In the genomic region with DNA sequence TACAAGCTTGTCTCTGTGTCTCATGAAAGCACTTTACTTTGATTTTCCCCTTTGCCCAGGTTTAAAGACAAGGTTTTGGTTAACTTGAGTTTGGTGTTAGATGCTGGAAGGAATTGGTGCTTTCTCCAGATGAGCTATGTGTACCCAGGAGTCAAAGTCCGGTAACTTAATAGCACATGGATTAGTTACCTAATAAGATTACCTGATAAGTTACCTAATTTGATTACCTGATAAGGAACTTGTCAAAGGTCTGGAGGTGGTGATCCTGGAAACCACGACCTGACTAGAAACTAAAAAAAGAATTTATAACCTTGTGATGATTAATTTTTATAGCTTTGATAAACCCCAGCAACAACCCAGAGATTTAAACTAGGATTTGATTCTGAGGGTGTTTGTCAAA, we compare ENCODE assay signal across 15 cellular contexts.
DNase-seq lines count a peak whose midpoint lies in the region; ATAC-seq and TF ChIP-seq lines count a peak whose summit lies in the region.
"Had no signal": no experiment of that assay in that cellular context is flagged by ENCODE, and none has a peak within 500 bp of the region (broad histone marks: within the 10 kb centered on the region; RNA-seq: fewer than 3 reads in every experiment).

No MANE protein-coding gene starts in this region.

- H3K27me3 ChIP-seq in endodermal cell (ENCODE audit: control insufficient read depth, insufficient read depth, low read length, poor library complexity, severe bottlenecking) = no peaks in the 10 kb centered on the region
- H3K27me3 ChIP-seq in mesendoderm (ENCODE audit: insufficient read depth, low read length, poor library complexity) = no peaks in the 10 kb centered on the region

- H3K4me1 ChIP-seq in endodermal cell (ENCODE audit: control insufficient read depth, insufficient read depth, low read length) (peaks cover 25% of the 10 kb centered on the region), mesendoderm (ENCODE audit: control insufficient read depth, low read depth, low read length) (no peaks in the 10 kb centered on the region)

- H2BK15ac ChIP-seq in mesendoderm (replicated peaks; ENCODE audit: low read depth) = no peak overlapping the region

- H3K79me1 ChIP-seq in mesendoderm (ENCODE audit: low read length) = no peaks in the 10 kb centered on the region

- H3K27ac Mint-ChIP-seq in endodermal cell = no peak overlapping the region
- H3K27ac Mint-ChIP-seq: CD4-positive, alpha-beta memory T cell had no signal

- H3K27ac ChIP-seq in endodermal cell (ENCODE audit: low read depth, low read length) = no peak overlapping the region
- H3K27ac ChIP-seq in mesendoderm (ENCODE audit: low read depth, low read length) = no peak overlapping the region
- H3K27ac ChIP-seq: GM23248 had no signal

- no peak for ATAC-seq in HG02870 (IDR thresholded peaks at IDR 0.05; ENCODE audit: unreplicated experiment)

- peaks cover 21% of the 10 kb centered on the region for H3K27me3 Mint-ChIP-seq in endodermal cell (ENCODE audit: insufficient read depth)
- H3K27me3 Mint-ChIP-seq: CD4-positive, alpha-beta memory T cell had no signal

- no peaks in the 10 kb centered on the region for H3K9me3 ChIP-seq in endodermal cell (ENCODE audit: control insufficient read depth, low read length)

- H3K4me2 ChIP-seq in mesendoderm (ENCODE audit: low read length) = no peak overlapping the region

- H2BK120ac ChIP-seq in mesendoderm (ENCODE audit: low read depth, low read length) = no peak overlapping the region

- H3K4me3 ChIP-seq in endodermal cell (ENCODE audit: low read length) = peak overlapping the region; percentile 21
- no peak overlapping the region for H3K4me3 ChIP-seq in mesendoderm (ENCODE audit: low read length)
- H3K4me3 ChIP-seq: GM23248 had no signal

- no peaks in the 10 kb centered on the region for H3K9me3 Mint-ChIP-seq in endodermal cell

- H3K36me3 ChIP-seq in endodermal cell (ENCODE audit: control insufficient read depth, insufficient read depth, low read length) (no peaks in the 10 kb centered on the region), mesendoderm (ENCODE audit: control insufficient read depth, insufficient read depth, low read length) (no peaks in the 10 kb centered on the region)

- H3K79me2 ChIP-seq in mesendoderm (ENCODE audit: control insufficient read depth, insufficient read depth, low read length) = no peaks in the 10 kb centered on the region

- no peak overlapping the region for H3K23ac ChIP-seq in mesendoderm (ENCODE audit: low read length)

- H3K36me3 Mint-ChIP-seq in endodermal cell (ENCODE audit: low read depth) = no peaks in the 10 kb centered on the region
- H3K36me3 Mint-ChIP-seq: CD4-positive, alpha-beta memory T cell had no signal

- H2AK5ac ChIP-seq in mesendoderm (ENCODE audit: low read length) = no peak overlapping the region

- H3K4ac ChIP-seq in mesendoderm (ENCODE audit: low read depth, low read length) = no peak overlapping the region

- peaks cover 42% of the 10 kb centered on the region for H3K4me1 Mint-ChIP-seq in endodermal cell
- H3K4me1 Mint-ChIP-seq: CD4-positive, alpha-beta memory T cell had no signal

- H3K56ac ChIP-seq in mesendoderm (ENCODE audit: low read length) = no peak overlapping the region

- no peak overlapping the region for H4K8ac ChIP-seq in mesendoderm (ENCODE audit: low read depth, low read length)

- 60 to 65% methylated on average over 1 to 2 of the region's 2 CpGs for WGBS in endodermal cell (ENCODE audit: insufficient coverage in 1 of 2, insufficient read length in 1 of 2), 2 experiments
- no CpG with 5 or more reads among the region's 2 CpGs for WGBS in mesendoderm (ENCODE audit: extremely low coverage, insufficient coverage, low lambda C conversion rate)

- H3K9ac ChIP-seq in endodermal cell (ENCODE audit: extremely low read depth, low read length, poor library complexity, severe bottlenecking) (no peak overlapping the region), mesendoderm (ENCODE audit: low read length) (no peak overlapping the region)
- H3K9ac ChIP-seq: GM23248 had no signal

- H3K4me3 Mint-ChIP-seq in endodermal cell = no peak overlapping the region
- H3K4me3 Mint-ChIP-seq: CD4-positive, alpha-beta memory T cell had no signal

- H2BK5ac ChIP-seq in mesendoderm (ENCODE audit: low read length) = no peak overlapping the region

- no peak overlapping the region for H3K18ac ChIP-seq in mesendoderm (ENCODE audit: low read length)

- no peak overlapping the region for H4K5ac ChIP-seq in mesendoderm (ENCODE audit: low read length)

- TF ChIP-seq CTCF in endodermal cell (conservative IDR thresholded peaks at IDR 0.05) = no peak

- DNase-seq in NCI-H82 (lab: John Stamatoyannopoulos, UW) = peak; percentile 67
- DNase-seq in endodermal cell = no peak
- peak; percentile 65 for DNase-seq in mesendoderm
- DNase-seq in NCI-H1436 (lab: John Stamatoyannopoulos, UW) = no peak
- no peak for DNase-seq in stimulated activated CD4-positive, alpha-beta T cell treated with anti-CD3 and anti-CD28 coated beads, Interleukin-4, amount 100 ng/mL, for 4 hours
- DNase-seq: C1 segment of cervical spinal cord; Calu3; CD4-positive, alpha-beta memory T cell; COR-L47; DMS153; DND-41; GM23248; H7; HCEC 1CT had no signal

Comparison
In these comparisons a context has a peak if more than half of its experiments do, and no peak if none do; other contexts are left out.
1. DNase-seq: peak in NCI-H82 (single experiment) and mesendoderm (single experiment); none in endodermal cell (single experiment), NCI-H1436 (single experiment) and stimulated activated CD4-positive, alpha-beta T cell treated with anti-CD3 and anti-CD28 coated beads, Interleukin-4, amount 100 ng/mL, for 4 hours (0 of 2).